11 cellular contexts compared by ENCODE assay signal in the genomic region with DNA sequence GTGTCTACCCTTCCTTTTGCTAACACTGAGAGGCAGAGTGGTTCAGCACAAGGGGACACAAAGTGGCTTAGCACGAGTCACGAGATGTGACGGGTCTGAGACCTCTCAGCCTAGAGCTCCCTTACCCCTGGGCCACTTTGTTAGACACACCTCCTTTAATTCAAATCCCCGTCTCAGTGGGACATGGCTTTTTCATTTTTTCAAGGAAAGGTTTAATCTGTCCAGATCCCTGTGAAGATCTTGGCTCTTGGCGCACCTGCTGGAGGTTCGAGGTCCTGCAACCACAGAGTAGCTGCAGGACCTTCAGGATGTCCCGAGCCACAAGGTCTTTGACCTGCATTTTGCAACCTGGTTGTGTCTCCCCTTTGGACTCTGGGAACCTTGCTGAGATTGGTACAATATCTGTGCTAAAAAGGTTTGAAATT. TPM values are rescaled to one million over a fixed set of nuclear protein-coding genes. Genes with fewer than 3 reads are reported as not detected.
DNase-seq lines count a peak whose midpoint lies in the region; ATAC-seq, FAIRE-seq and TF ChIP-seq lines count a peak whose summit lies in the region.
"Had no signal": no experiment of that assay in that cellular context is flagged by ENCODE, and none has a peak within 500 bp of the region (broad histone marks: within the 10 kb centered on the region; RNA-seq: fewer than 3 reads in every experiment).

No MANE protein-coding gene starts in this region.

- H3K27ac ChIP-seq in K562 (ENCODE audit: extremely low read depth, low read depth, low read length) (no peak overlapping the region), muscle layer of duodenum (ENCODE audit: low read length) (peak overlapping the region; percentile 4)

- peak; percentile 91 for ATAC-seq in K562
- no peak for ATAC-seq in HG03196 (IDR thresholded peaks at IDR 0.05; ENCODE audit: unreplicated experiment)

- peak in 1 of 2 experiments; percentile 9; a peak in 1 of 4 replicates for TF ChIP-seq RAD21 in K562 (CRISPR knock-in tag; conservative IDR thresholded peaks at IDR 0.05 in 1 of 2, IDR thresholded peaks at IDR 0.05 in 1 of 2)

- H3K9me1 ChIP-seq in K562 (ENCODE audit: control insufficient read depth, insufficient read depth, low read length), result no peaks in the 10 kb centered on the region

- BruUV-seq in K562 (replicated peaks; lab: Mats Ljungman, UMichigan), result no TSS peak

- no peak overlapping the region for H3K4me2 ChIP-seq in K562 (ENCODE audit: insufficient read depth, low read length)

- DNase-seq in AG09309 (ENCODE audit: low read depth) (no peak), HuH-7 (ENCODE audit: low spot score) (peak; percentile 57), K562 (ENCODE audit: extremely low read depth in 1 of 4, low spot score in 3 of 4) (peak; percentile 8 to 22 (median 18)), posterior cingulate gyrus (no peak), NCI-H1694 (lab: John Stamatoyannopoulos, UW) (no peak)
- no peak for DNase-seq in stimulated activated CD4-positive, alpha-beta T cell treated with anti-CD3 and anti-CD28 coated beads, Interleukin-1b, Interleukin-23, amount 100 ng/mL, for 48 hours
- DNase-seq: anterior cingulate cortex; NCI-H510A treated with DMSO at 0.1 percent for 48 hours; stimulated activated naive CD4-positive, alpha-beta T cell had no signal

- WGBS in K562 (ENCODE audit: insufficient coverage, low coverage, missing lambda C conversion rate), result under 1% methylated on average over 7 of the region's 7 CpGs

- POLR2A ChIA-PET in K562 (lab: Yijun Ruan, JAX), result interaction anchor here (0.6 to 0.7 kb wide), 3 partner anchors 42 to 462 kb away, joined by 3 read pairs; no protein-coding TSS in a partner anchor

- H3K4me1 ChIP-seq in K562 (replicated peaks in 1 of 2; ENCODE audit: control insufficient read depth in 2 of 2, insufficient read depth in 2 of 2, low read length in 2 of 2) (no peaks in the 10 kb centered on the region), muscle layer of duodenum (ENCODE audit: control insufficient read depth in 1 of 2, insufficient read depth in 2 of 2, low read length in 2 of 2) (peaks cover 0 to 23% of the 10 kb centered on the region in 2 donors)

- H3K27me3 ChIP-seq in K562 (ENCODE audit: control insufficient read depth in 2 of 2, insufficient read depth in 2 of 2, low read length in 2 of 2), result no peaks in the 10 kb centered on the region; a peak in 1 of 5 replicates
- H3K27me3 ChIP-seq in muscle layer of duodenum (ENCODE audit: low read depth, low read length), result no peaks in the 10 kb centered on the region

- no peak overlapping the region for H2AFZ ChIP-seq in K562 (ENCODE audit: low read depth, low read length)

- H3K4me3 ChIP-seq in AG09309 (ENCODE audit: control insufficient read depth, low read depth, low read length) (no peak overlapping the region), K562 (no peak overlapping the region), muscle layer of duodenum (ENCODE audit: low read depth in 1 of 2, low read length in 2 of 2) (no peak overlapping the region)

- no peak for TF ChIP-seq POLR2A in K562 (conservative IDR thresholded peaks at IDR 0.05)

- H3K36me3 ChIP-seq in K562 (ENCODE audit: control insufficient read depth, insufficient read depth, low read length), result no peaks in the 10 kb centered on the region
- peaks cover 0 to 1% of the 10 kb centered on the region in 2 donors for H3K36me3 ChIP-seq in muscle layer of duodenum (ENCODE audit: control insufficient read depth in 1 of 2, insufficient read depth in 2 of 2, low read length in 2 of 2)

- H3K79me2 ChIP-seq in K562 (ENCODE audit: control insufficient read depth, insufficient read depth, low read length), result no peaks in the 10 kb centered on the region

- H3K9me3 ChIP-seq in K562 (replicated peaks; ENCODE audit: control insufficient read depth, insufficient read depth, low read depth, low read length) (no peaks in the 10 kb centered on the region), muscle layer of duodenum (ENCODE audit: control insufficient read depth in 1 of 2, low read length in 2 of 2) (no peaks in the 10 kb centered on the region)

- in situ Hi-C loops in K562 (cut with MboI), result no loop called here

- no peaks in the 10 kb centered on the region for H4K20me1 ChIP-seq in K562 (replicated peaks; ENCODE audit: control insufficient read depth, insufficient read depth, low read length)

- TF ChIP-seq CTCF in AG09309 (IDR thresholded peaks at IDR 0.05; ENCODE audit: control insufficient read depth, insufficient read depth, low read depth, low read length, missing control alignments) (peak; percentile 5), K562 (IDR thresholded peaks at IDR 0.05 in 2 of 3, conservative IDR thresholded peaks at IDR 0.05 in 1 of 3; ENCODE audit: insufficient read depth in 2 of 3, low read depth in 1 of 3, low read length in 3 of 3) (peak; percentile 28 to 35 (median 34); a peak in 4 of 6 replicates)

- H3K9ac ChIP-seq in K562 (ENCODE audit: insufficient read depth in 1 of 2, low read depth in 2 of 2, low read length in 2 of 2), result no peak overlapping the region

- TF ChIP-seq EP300 in K562 (IDR thresholded peaks at IDR 0.05; ENCODE audit: low read length), result no peak

- intact Hi-C loops in K562 (cut with micrococcal nuclease) (loop anchor here (5.0 kb wide), 1 partner anchor 459 kb away; a partner anchor contains a TSS), posterior cingulate gyrus (cut with DNase I) (no loop called here)

- FAIRE-seq in K562 (lab: Jason Lieb, UNC), result peak; percentile 15

- CTCF ChIA-PET in K562 (lab: Yijun Ruan, JAX; ENCODE audit: low intra/inter-chr PET ratio), result no interaction called here

TF ChIP-seq in K562, 482 proteins besides CTCF, POLR2A, EP300 and RAD21 (continues in another document):
- TF ChIP-seq, protein P1, sequence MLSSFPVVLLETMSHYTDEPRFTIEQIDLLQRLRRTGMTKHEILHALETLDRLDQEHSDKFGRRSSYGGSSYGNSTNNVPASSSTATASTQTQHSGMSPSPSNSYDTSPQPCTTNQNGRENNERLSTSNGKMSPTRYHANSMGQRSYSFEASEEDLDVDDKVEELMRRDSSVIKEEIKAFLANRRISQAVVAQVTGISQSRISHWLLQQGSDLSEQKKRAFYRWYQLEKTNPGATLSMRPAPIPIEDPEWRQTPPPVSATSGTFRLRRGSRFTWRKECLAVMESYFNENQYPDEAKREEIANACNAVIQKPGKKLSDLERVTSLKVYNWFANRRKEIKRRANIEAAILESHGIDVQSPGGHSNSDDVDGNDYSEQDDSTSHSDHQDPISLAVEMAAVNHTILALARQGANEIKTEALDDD (IDR thresholded peaks at IDR 0.05), result no peak
- TF ChIP-seq MEF2D (tag; conservative IDR thresholded peaks at IDR 0.05; ENCODE audit: low read depth), result no peak
- TF ChIP-seq BRF1 (IDR thresholded peaks at IDR 0.05; ENCODE audit: borderline replicate concordance, extremely low read depth, insufficient read length), result no peak
- TF ChIP-seq, protein P2, sequence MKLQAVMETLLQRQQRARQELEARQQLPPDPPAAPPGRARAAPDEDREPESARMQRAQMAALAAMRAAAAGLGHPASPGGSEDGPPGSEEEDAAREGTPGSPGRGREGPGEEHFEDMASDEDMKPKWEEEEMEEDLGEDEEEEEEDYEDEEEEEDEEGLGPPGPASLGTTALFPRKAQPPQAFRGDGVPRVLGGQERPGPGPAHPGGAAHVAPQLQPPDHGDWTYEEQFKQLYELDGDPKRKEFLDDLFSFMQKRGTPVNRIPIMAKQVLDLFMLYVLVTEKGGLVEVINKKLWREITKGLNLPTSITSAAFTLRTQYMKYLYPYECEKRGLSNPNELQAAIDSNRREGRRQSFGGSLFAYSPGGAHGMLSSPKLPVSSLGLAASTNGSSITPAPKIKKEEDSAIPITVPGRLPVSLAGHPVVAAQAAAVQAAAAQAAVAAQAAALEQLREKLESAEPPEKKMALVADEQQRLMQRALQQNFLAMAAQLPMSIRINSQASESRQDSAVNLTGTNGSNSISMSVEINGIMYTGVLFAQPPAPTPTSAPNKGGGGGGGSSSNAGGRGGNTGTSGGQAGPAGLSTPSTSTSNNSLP (IDR thresholded peaks at IDR 0.05; ENCODE audit: borderline replicate concordance, low read depth, low read length), result no peak
- TF ChIP-seq, protein P3, sequence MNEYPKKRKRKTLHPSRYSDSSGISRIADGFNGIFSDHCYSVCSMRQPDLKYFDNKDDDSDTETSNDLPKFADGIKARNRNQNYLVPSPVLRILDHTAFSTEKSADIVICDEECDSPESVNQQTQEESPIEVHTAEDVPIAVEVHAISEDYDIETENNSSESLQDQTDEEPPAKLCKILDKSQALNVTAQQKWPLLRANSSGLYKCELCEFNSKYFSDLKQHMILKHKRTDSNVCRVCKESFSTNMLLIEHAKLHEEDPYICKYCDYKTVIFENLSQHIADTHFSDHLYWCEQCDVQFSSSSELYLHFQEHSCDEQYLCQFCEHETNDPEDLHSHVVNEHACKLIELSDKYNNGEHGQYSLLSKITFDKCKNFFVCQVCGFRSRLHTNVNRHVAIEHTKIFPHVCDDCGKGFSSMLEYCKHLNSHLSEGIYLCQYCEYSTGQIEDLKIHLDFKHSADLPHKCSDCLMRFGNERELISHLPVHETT (CRISPR knock-in tag; conservative IDR thresholded peaks at IDR 0.05 in 1 of 2, IDR thresholded peaks at IDR 0.05 in 1 of 2), result no peak
- no peak for TF ChIP-seq NCOR1 (IDR thresholded peaks at IDR 0.05)
- TF ChIP-seq FIP1L1 (IDR thresholded peaks at IDR 0.05; ENCODE audit: low read depth, low read length, poor library complexity, severe bottlenecking), result no peak

RNA-seq across cellular contexts. Expression of a gene that starts 52.0 kb away (rescaled TPM):
- 0.02 and 0.07 TPM in 2 replicates for total RNA-seq in K562 (2011; cell fraction: chromatin; rRNA removed; ENCODE audit: low replicate concordance)
- total RNA-seq in K562 (2011; cell fraction: nucleolus; rRNA removed), result under 0.01 TPM in 1 of 2 replicates, not detected in the other
- 0.07 and 0.08 TPM in 2 replicates for total RNA-seq in K562 (2011; cell fraction: nucleoplasm; rRNA removed)
- total RNA-seq in K562 (2014; rRNA removed), result not detected in 2 replicates
- total RNA-seq in K562 (2014; rRNA removed; fragmentation: Illumina TruSeq; extraction: Trizol), result not detected in 2 replicates
- 0.07 TPM in 1 of 2 replicates, not detected in the other for total RNA-seq in K562 (2015; rRNA removed; fragmentation: Illumina TruSeq; extraction: Trizol)
- total RNA-seq in K562 (2021), result 0.18 and 0.40 TPM in 2 replicates
- polyA plus RNA-seq in K562 (2011; rRNA removed), result not detected in 2 replicates
- not detected in 2 replicates for polyA plus RNA-seq in K562 (2011; cell fraction: cytosol; rRNA removed)
- under 0.01 and 0.20 TPM in 2 replicates for polyA plus RNA-seq in K562 (2011; cell fraction: nucleus; rRNA removed)
- polyA plus RNA-seq in K562 (2012), result 0.05 TPM in 1 of 2 replicates, not detected in the other
- polyA plus RNA-seq in K562 (2014; fragmentation: Illumina TruSeq; extraction: Trizol), result not detected in 2 replicates
- not detected for polyA plus RNA-seq in K562 (2014; fragmentation: Nextera tagmentation; extraction: Ambion mirVana)
- not detected in 2 replicates for polyA plus RNA-seq in K562 (2014; rRNA removed)
- 0.14 TPM in 1 of 2 replicates, not detected in the other for polyA minus RNA-seq in K562 (2011; rRNA and poly(A)+ RNA removed)
- 0.55 TPM in 1 of 2 replicates, not detected in the other for polyA minus RNA-seq in K562 (2011; cell fraction: cytosol; rRNA and poly(A)+ RNA removed)
- under 0.01 TPM in 1 of 2 replicates, not detected in the other for polyA minus RNA-seq in K562 (2011; cell fraction: nucleus; rRNA and poly(A)+ RNA removed)

Comparison
In these comparisons a context has a peak if more than half of its experiments do, and no peak if none do; other contexts are left out.
1. DNase-seq: peak in HuH-7 (single experiment) and K562 (4 of 4); none in AG09309 (single experiment), posterior cingulate gyrus (0 of 10), NCI-H1694 (single experiment) and stimulated activated CD4-positive, alpha-beta T cell treated with anti-CD3 and anti-CD28 coated beads, Interleukin-1b, Interleukin-23, amount 100 ng/mL, for 48 hours (single experiment).